In genomic region chr15:51642696-51643095, GRCh38 we compare ENCODE assay signal across 1 cellular context.
TF ChIP-seq lines count a peak whose summit lies in the region.

No MANE protein-coding gene starts in this region.

TF ChIP-seq in K562, 482 proteins besides CTCF, POLR2A, EP300 and RAD21:
- TF ChIP-seq ZFX (CRISPR knock-in tag; IDR thresholded peaks at IDR 0.05) (no peak), CCAR2 (IDR thresholded peaks at IDR 0.05; ENCODE audit: low read depth, low read length) (no peak), MAX (CRISPR knock-in tag; IDR thresholded peaks at IDR 0.05) (no peak), KLF6 (CRISPR knock-in tag; IDR thresholded peaks at IDR 0.05; ENCODE audit: borderline replicate concordance) (no peak), ATF7 (IDR thresholded peaks at IDR 0.05) (no peak), ZNF699 (CRISPR knock-in tag; IDR thresholded peaks at IDR 0.05; ENCODE audit: insufficient replicate concordance) (no peak), TOE1 (IDR thresholded peaks at IDR 0.05; ENCODE audit: borderline replicate concordance) (no peak), TOE1 (CRISPR knock-in tag; IDR thresholded peaks at IDR 0.05; ENCODE audit: borderline replicate concordance, low read depth) (no peak), ATF6 (CRISPR knock-in tag; IDR thresholded peaks at IDR 0.05) (no peak), CREB3 (tag; conservative IDR thresholded peaks at IDR 0.05; ENCODE audit: low read depth) (no peak), TAF1 (IDR thresholded peaks at IDR 0.05; ENCODE audit: control insufficient read depth, extremely low read depth, insufficient read depth, low read length, severe bottlenecking) (no peak), FOXJ2 (tag; IDR thresholded peaks at IDR 0.05) (no peak), PHF21A (IDR thresholded peaks at IDR 0.05; ENCODE audit: borderline replicate concordance, low read depth) (no peak), POU5F1 (IDR thresholded peaks at IDR 0.05; ENCODE audit: borderline replicate concordance, low read depth, low read length, partially characterized antibody) (no peak), PTTG1 (tag; IDR thresholded peaks at IDR 0.05; ENCODE audit: low read depth) (no peak), CTBP1 (IDR thresholded peaks at IDR 0.05; ENCODE audit: borderline replicate concordance) (no peak)
